Comparison of ENCODE assay signal across 11 cellular contexts in genomic region chr20:20334489-20334888, GRCh38. TPM values are rescaled to one million over a fixed set of nuclear protein-coding genes. Genes with fewer than 3 reads are reported as not detected.
A peak's percentile ranks its signal among the peaks of the same experiment; 100 is the strongest.
DNase-seq lines count a peak whose midpoint lies in the region; ATAC-seq and TF ChIP-seq lines count a peak whose summit lies in the region.
"Had no signal": no experiment of that assay in that cellular context is flagged by ENCODE, and none has a peak within 500 bp of the region (broad histone marks: within the 10 kb centered on the region; RNA-seq: fewer than 3 reads in every experiment).

No MANE protein-coding gene starts in this region.

- no peak overlapping the region for H3K27ac Mint-ChIP-seq in stimulated activated memory B cell treated with anti-CD40 and anti-IgM and Interleukin-4, amounts not matched to agents 10 μg/mL and 1 μg/mL and 100 μg/mL, for 72 hours

- no peaks in the 10 kb centered on the region for H3K36me3 Mint-ChIP-seq in stimulated activated memory B cell treated with anti-CD40 and anti-IgM and Interleukin-4, amounts not matched to agents 10 μg/mL and 1 μg/mL and 100 μg/mL, for 72 hours

- no peak overlapping the region for H3K4me3 ChIP-seq in breast epithelium

- ATAC-seq in GM18909 (IDR thresholded peaks at IDR 0.05; ENCODE audit: poor library complexity, unreplicated experiment), result peak; percentile 95
- peak; percentile 94 for ATAC-seq in GM21717 (IDR thresholded peaks at IDR 0.05; ENCODE audit: unreplicated experiment)
- ATAC-seq in HG03196 (IDR thresholded peaks at IDR 0.05; ENCODE audit: unreplicated experiment), result peak; percentile 92
- peak; percentile 81 for ATAC-seq in stimulated activated memory B cell treated with anti-CD40 and anti-IgM and Interleukin-4, amounts not matched to agents 10 μg/mL and 1 μg/mL and 100 μg/mL, for 72 hours

- peaks cover 8% of the 10 kb centered on the region for H3K9me3 Mint-ChIP-seq in stimulated activated memory B cell treated with anti-CD40 and anti-IgM and Interleukin-4, amounts not matched to agents 10 μg/mL and 1 μg/mL and 100 μg/mL, for 72 hours
- H3K9me3 Mint-ChIP-seq: central memory CD8-positive, alpha-beta T cell had no signal

- H3K4me1 ChIP-seq in breast epithelium, result no peaks in the 10 kb centered on the region

- no peaks in the 10 kb centered on the region for H3K36me3 ChIP-seq in breast epithelium

- peaks cover 11% of the 10 kb centered on the region for H3K4me1 Mint-ChIP-seq in stimulated activated memory B cell treated with anti-CD40 and anti-IgM and Interleukin-4, amounts not matched to agents 10 μg/mL and 1 μg/mL and 100 μg/mL, for 72 hours
- H3K4me1 Mint-ChIP-seq: central memory CD8-positive, alpha-beta T cell had no signal

- no peaks in the 10 kb centered on the region for H3K27me3 ChIP-seq in breast epithelium

- H3K27me3 Mint-ChIP-seq in stimulated activated memory B cell treated with anti-CD40 and anti-IgM and Interleukin-4, amounts not matched to agents 10 μg/mL and 1 μg/mL and 100 μg/mL, for 72 hours, result peaks cover 3% of the 10 kb centered on the region

- no peaks in the 10 kb centered on the region for H3K9me3 ChIP-seq in breast epithelium

- TF ChIP-seq POLR2A in breast epithelium (IDR thresholded peaks at IDR 0.05), result no peak

- H3K27ac ChIP-seq in breast epithelium, result no peak overlapping the region

- DNase-seq in breast epithelium (ENCODE audit: low spot score in 2 of 2) (no peak), glomerular visceral epithelial cell (ENCODE audit: extremely low spot score) (no peak), NCI-H82 (lab: John Stamatoyannopoulos, UW) (no peak)

- H3K4me3 Mint-ChIP-seq in stimulated activated memory B cell treated with anti-CD40 and anti-IgM and Interleukin-4, amounts not matched to agents 10 μg/mL and 1 μg/mL and 100 μg/mL, for 72 hours, result peak overlapping the region; percentile 9
- H3K4me3 Mint-ChIP-seq: central memory CD8-positive, alpha-beta T cell had no signal

- intact Hi-C loops in breast epithelium (cut with DNase I; ENCODE audit: low total_unique reads), result no loop called here

- TF ChIP-seq CTCF in breast epithelium (IDR thresholded peaks at IDR 0.05), result no peak

RNA-seq across cellular contexts. Expression of gene INSM1, which starts 33.4 kb away (rescaled TPM):
- under 1 TPM in 1 of 3 donors, not detected in 2; 0.48 TPM for total RNA-seq in breast epithelium
- total RNA-seq: Daoy, fibroblast of villous mesenchyme, lung microvascular endothelial cell had no signal
